Comparison of ENCODE assay signal across 13 cellular contexts in the genomic region with DNA sequence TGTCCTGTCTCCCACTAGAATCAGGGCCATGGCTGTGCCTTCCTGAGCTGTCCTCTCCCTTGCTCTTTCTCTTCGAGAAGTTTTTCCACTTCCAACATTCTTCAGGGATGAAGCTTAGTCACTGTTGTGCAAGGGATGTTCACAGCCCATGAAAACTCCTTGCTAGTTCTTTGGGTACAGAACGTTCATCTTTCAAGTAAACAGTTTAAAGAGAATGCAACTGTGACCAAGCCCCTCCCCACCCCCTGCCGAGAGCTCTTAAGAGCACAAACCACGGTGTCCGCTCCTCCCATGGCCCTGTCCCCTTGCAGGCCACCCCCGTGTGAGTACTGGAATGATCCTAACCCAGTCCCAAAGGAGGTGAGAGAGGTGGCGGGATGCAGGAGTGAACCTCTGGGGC.
A peak's percentile ranks its signal among the peaks of the same experiment; 100 is the strongest.
DNase-seq lines count a peak whose midpoint lies in the region; ATAC-seq and TF ChIP-seq lines count a peak whose summit lies in the region.
"Had no signal": no experiment of that assay in that cellular context is flagged by ENCODE, and none has a peak within 500 bp of the region (broad histone marks: within the 10 kb centered on the region; RNA-seq: fewer than 3 reads in every experiment).

No MANE protein-coding gene starts in this region.

- TF ChIP-seq CTCF in HFFc6 (IDR thresholded peaks at IDR 0.05) (no peak), lower leg skin (IDR thresholded peaks at IDR 0.05) (no peak), thoracic aorta (IDR thresholded peaks at IDR 0.05) (no peak)

- H3K27me3 Mint-ChIP-seq in HFFc6 (ENCODE audit: insufficient read depth): peaks cover 5% of the 10 kb centered on the region

- no peaks in the 10 kb centered on the region for H3K27me3 ChIP-seq in thoracic aorta (replicated peaks; ENCODE audit: insufficient read depth)

- no peaks in the 10 kb centered on the region for H3K9me3 Mint-ChIP-seq in HFFc6
- H3K9me3 Mint-ChIP-seq: nephron had no signal

- no peaks in the 10 kb centered on the region for H3K9me3 ChIP-seq in thoracic aorta

- WGBS in lower leg skin, 2 donors: 60 to 72% methylated on average over 7 of the region's 7 CpGs

- ATAC-seq in thoracic aorta (ENCODE audit: insufficient number of reproducible peaks, low FRiP score, low read depth): peak; percentile 46
- no peak for ATAC-seq in HG03045 (IDR thresholded peaks at IDR 0.05; ENCODE audit: unreplicated experiment)
- ATAC-seq: PC-3 had no signal

- no peak overlapping the region for H3K4me3 ChIP-seq in lower leg skin (ENCODE audit: low read depth, poor library complexity, severe bottlenecking)
- H3K4me3 ChIP-seq in thoracic aorta: no peak overlapping the region

- no peak overlapping the region; the same call in 1 of the 2 replicates for H3K4me3 Mint-ChIP-seq in HFFc6
- H3K4me3 Mint-ChIP-seq: nephron had no signal

- intact Hi-C loops in lower leg skin (cut with DNase I; ENCODE audit: low total_unique reads): no loop called here

- DNase-seq in HFFc6 (peak; percentile 47), lower leg skin (ENCODE audit: low spot score in 2 of 2) (peak; percentile 81 to 92), thoracic aorta (ENCODE audit: low spot score) (no peak), NCI-H774 (lab: John Stamatoyannopoulos, UW) (no peak), epidermal melanocyte (ENCODE audit: insufficient read length, low spot score) (no peak)
- no peak for DNase-seq in stimulated activated CD4-positive, alpha-beta T cell treated with anti-CD3 and anti-CD28 coated beads, Interleukin-12 subunit alpha, Interleukin-12 subunit beta, amount 100 ng/mL, for 4 hours
- DNase-seq: GOT3, NCI-H2107, PC-3, T1000 had no signal

- no peaks in the 10 kb centered on the region for H3K36me3 ChIP-seq in thoracic aorta

- H3K27ac Mint-ChIP-seq in HFFc6: peak overlapping the region; percentile 34
- H3K27ac Mint-ChIP-seq: nephron had no signal

- no peaks in the 10 kb centered on the region for H3K36me3 Mint-ChIP-seq in HFFc6 (ENCODE audit: low read depth)

- peaks cover 3 to 60% of the 10 kb centered on the region in 2 donors for H3K4me1 ChIP-seq in thoracic aorta (ENCODE audit: control insufficient read depth in 1 of 2, low read depth in 2 of 2)

- TF ChIP-seq POLR2A in lower leg skin (IDR thresholded peaks at IDR 0.05): no peak

- peak overlapping the region; percentile 49 for H3K27ac ChIP-seq in cingulate gyrus (ENCODE audit: low read depth, low read length)
- H3K27ac ChIP-seq in thoracic aorta: peak overlapping the region in 1 of 2 donors; percentile 31

- H3K4me1 Mint-ChIP-seq in HFFc6 (ENCODE audit: low read depth): peaks cover 25% of the 10 kb centered on the region
- H3K4me1 Mint-ChIP-seq: nephron had no signal

Comparison
In these comparisons a context has a peak if more than half of its experiments do, and no peak if none do; other contexts are left out.
1. DNase-seq: peak in HFFc6 (single experiment) and lower leg skin (2 of 2); none in thoracic aorta (single experiment), NCI-H774 (single experiment), epidermal melanocyte (single experiment) and stimulated activated CD4-positive, alpha-beta T cell treated with anti-CD3 and anti-CD28 coated beads, Interleukin-12 subunit alpha, Interleukin-12 subunit beta, amount 100 ng/mL, for 4 hours (single experiment).